9 cellular contexts compared by ENCODE assay signal in genomic region chrX:153438522-153438921, GRCh38. TPM values are rescaled to one million over a fixed set of nuclear protein-coding genes. Genes with fewer than 3 reads are reported as not detected.
A peak's percentile ranks its signal among the peaks of the same experiment; 100 is the strongest.
DNase-seq lines count a peak whose midpoint lies in the region; ATAC-seq and TF ChIP-seq lines count a peak whose summit lies in the region.
"Had no signal": no experiment of that assay in that cellular context is flagged by ENCODE, and none has a peak within 500 bp of the region (broad histone marks: within the 10 kb centered on the region; RNA-seq: fewer than 3 reads in every experiment).

No MANE protein-coding gene starts in this region.

- no peaks in the 10 kb centered on the region for H3K36me3 ChIP-seq in prostate gland

- no peaks in the 10 kb centered on the region for H3K27me3 ChIP-seq in prostate gland (replicated peaks; ENCODE audit: insufficient read depth)

- DNase-seq in NCI-H345 (lab: John Stamatoyannopoulos, UW) (peak; percentile 12), NCI-H345 treated with DMSO at 0.1 percent for 48 hours (lab: John Stamatoyannopoulos, UW; ENCODE audit: unreplicated experiment) (no peak), NCI-H1694 (lab: John Stamatoyannopoulos, UW) (peak; percentile 26), dermis blood vessel endothelial cell (peak; percentile 53), retinal pigment epithelial cell (ENCODE audit: low read depth) (no peak), prostate gland (ENCODE audit: low spot score) (no peak)

- TF ChIP-seq CTCF in retinal pigment epithelial cell (conservative IDR thresholded peaks at IDR 0.05; ENCODE audit: low read depth, low read length) (peak; percentile 41), prostate gland (IDR thresholded peaks at IDR 0.05) (no peak)

- no peak overlapping the region for H3K27ac ChIP-seq in prostate gland
- H3K27ac ChIP-seq: C4-2B had no signal

- no peak for TF ChIP-seq POLR2A in prostate gland (IDR thresholded peaks at IDR 0.05)

- H3K4me1 ChIP-seq in prostate gland (replicated peaks) = no peaks in the 10 kb centered on the region

- H3K9me3 ChIP-seq in prostate gland = no peaks in the 10 kb centered on the region

- H3K4me3 ChIP-seq in retinal pigment epithelial cell (ENCODE audit: low read length) (no peak overlapping the region), prostate gland (no peak overlapping the region)

- intact Hi-C loops in prostate gland (cut with DNase I) = no loop called here

- 26% methylated on average over 8 of the region's 8 CpGs for WGBS in prostate gland

- ATAC-seq in GM21526 (IDR thresholded peaks at IDR 0.05; ENCODE audit: low FRiP score, unreplicated experiment) (no peak), HG03097 (IDR thresholded peaks at IDR 0.05; ENCODE audit: low FRiP score, unreplicated experiment) (no peak)

RNA-seq across cellular contexts. Expression of gene TREX2, which starts 7.3 kb away (rescaled TPM):
- total RNA-seq in dermis blood vessel endothelial cell (0.19 and 4.1 TPM in 2 replicates), prostate gland (1 to 10 TPM; 5.8 to 6.3 TPM)

RNA-seq across cellular contexts. Expression of gene ZFP92, which starts 27.2 kb away (rescaled TPM):
- total RNA-seq in dermis blood vessel endothelial cell (0.51 and 0.70 TPM in 2 replicates), prostate gland (1 to 10 TPM in 1 of 2 donors, under 1 TPM in 1; 0.23 to 3.4 TPM)

RNA-seq across cellular contexts. Expression of gene HAUS7, which starts 31.9 kb away (rescaled TPM):
- total RNA-seq in dermis blood vessel endothelial cell (14.5 and 21.5 TPM in 2 replicates), prostate gland (10 to 100 TPM; 18.1 to 35.7 TPM)

RNA-seq across cellular contexts. Expression of gene PNMA6E, which starts 37.4 kb away (rescaled TPM):
- total RNA-seq in dermis blood vessel endothelial cell (not detected in 2 replicates), prostate gland (1 to 10 TPM in 1 of 2 donors, not detected in 1; 6.9 TPM)

RNA-seq across cellular contexts. Expression of gene BGN, which starts 56.3 kb away (rescaled TPM):
- total RNA-seq in dermis blood vessel endothelial cell (27.4 and 53.9 TPM in 2 replicates), prostate gland (100 to 1,000 TPM in 1 of 2 donors, 10 to 100 TPM in 1; 16.9 to 174 TPM)

Comparison
In these comparisons a context has a peak if more than half of its experiments do, and no peak if none do; other contexts are left out.
1. DNase-seq: peak in NCI-H345 (single experiment), NCI-H1694 (single experiment) and dermis blood vessel endothelial cell (single experiment); none in NCI-H345 treated with DMSO at 0.1 percent for 48 hours (single experiment), retinal pigment epithelial cell (single experiment) and prostate gland (single experiment).